Comparison of ENCODE assay signal across 9 cellular contexts in genomic region chr1:154819628-154820590, GRCh38. TPM values are rescaled to one million over a fixed set of nuclear protein-coding genes. Genes with fewer than 3 reads are reported as not detected.
A peak's percentile ranks its signal among the peaks of the same experiment; 100 is the strongest.
DNase-seq lines count a peak whose midpoint lies in the region; ATAC-seq and TF ChIP-seq lines count a peak whose summit lies in the region.
"Had no signal": no experiment of that assay in that cellular context is flagged by ENCODE, and none has a peak within 500 bp of the region (broad histone marks: within the 10 kb centered on the region; RNA-seq: fewer than 3 reads in every experiment).

No MANE protein-coding gene starts in this region.

- peaks cover 2% of the 10 kb centered on the region for H3K27me3 Mint-ChIP-seq in activated CD8-positive, alpha-beta T cell treated with anti-CD3 and anti-CD28 coated beads, Interleukin-2, amount 10 ng/mL, durations not matched to agents 7 days and 5 days (ENCODE audit: low read depth)

- H3K4me1 ChIP-seq in KMS-11 (ENCODE audit: low read depth, poor library complexity, severe bottlenecking), result peaks cover 36% of the 10 kb centered on the region
- H3K4me1 ChIP-seq: SJSA1 had no signal

- ATAC-seq in activated CD8-positive, alpha-beta T cell treated with anti-CD3 and anti-CD28 coated beads, Interleukin-2, amount 10 ng/mL, durations not matched to agents 7 days and 5 days, result peak; percentile 75
- ATAC-seq in HG02884 (IDR thresholded peaks at IDR 0.05; ENCODE audit: unreplicated experiment) (no peak), HG02798 (IDR thresholded peaks at IDR 0.05; ENCODE audit: poor library complexity, unreplicated experiment) (no peak)

- no peaks in the 10 kb centered on the region for H3K79me2 ChIP-seq in KMS-11 (ENCODE audit: insufficient read depth, low read depth)

- CTCF ChIA-PET in activated CD8-positive, alpha-beta T cell treated with anti-CD3 and anti-CD28 coated beads, Interleukin-2, amount 10 ng/mL, durations not matched to agents 7 days and 5 days (lab: Charles Lee), result interaction anchor here (0.7 to 2.3 kb wide), 16 partner anchors 9 to 329 kb away, joined by 3 to 9 read pairs (median 4); partner anchors contain the start of gene PMVK

- H3K36me3 ChIP-seq in KMS-11 (ENCODE audit: insufficient read depth), result no peaks in the 10 kb centered on the region
- H3K36me3 ChIP-seq: SJSA1 had no signal

- peak; percentile 93 for TF ChIP-seq CTCF in KMS-11 (conservative IDR thresholded peaks at IDR 0.05; ENCODE audit: low read depth, low read length)

- DNase-seq in ELR (ENCODE audit: low read depth) (peak; percentile 51), iPS DF 19.7 (ENCODE audit: low read depth, low spot score) (peak; percentile 30), DMS79 (lab: John Stamatoyannopoulos, UW) (no peak), mucosa of gallbladder (ENCODE audit: low spot score) (no peak)
- DNase-seq in activated CD8-positive, alpha-beta T cell treated with anti-CD3 and anti-CD28 coated beads, Interleukin-2, amount 10 ng/mL, durations not matched to agents 7 days and 5 days, result peak; percentile 38

- H3K27ac ChIP-seq in KMS-11, result no peak overlapping the region
- H3K27ac ChIP-seq: SJSA1 had no signal

- H3K27ac Mint-ChIP-seq in activated CD8-positive, alpha-beta T cell treated with anti-CD3 and anti-CD28 coated beads, Interleukin-2, amount 10 ng/mL, durations not matched to agents 7 days and 5 days, result peak overlapping the region; percentile 75

- H3K9me3 Mint-ChIP-seq in activated CD8-positive, alpha-beta T cell treated with anti-CD3 and anti-CD28 coated beads, Interleukin-2, amount 10 ng/mL, durations not matched to agents 7 days and 5 days (ENCODE audit: insufficient read depth), result no peaks in the 10 kb centered on the region

- no peaks in the 10 kb centered on the region for H4K20me1 ChIP-seq in KMS-11 (ENCODE audit: insufficient read depth)

- H3K4me2 ChIP-seq in KMS-11, result peak overlapping the region; percentile 5; the same call in 1 of the 2 replicates

- H3K9ac ChIP-seq in KMS-11, result no peak overlapping the region

- POLR2A ChIA-PET in activated CD8-positive, alpha-beta T cell treated with anti-CD3 and anti-CD28 coated beads, Interleukin-2, amount 10 ng/mL, durations not matched to agents 7 days and 5 days (lab: Charles Lee), result interaction anchor here (0.6 to 1.2 kb wide), 2 partner anchors 10 to 34 kb away, joined by 3 to 4 read pairs; no protein-coding TSS in a partner anchor

- H3K4me1 Mint-ChIP-seq in activated CD8-positive, alpha-beta T cell treated with anti-CD3 and anti-CD28 coated beads, Interleukin-2, amount 10 ng/mL, durations not matched to agents 7 days and 5 days (ENCODE audit: low read depth), result peaks cover 16% of the 10 kb centered on the region

- H3K36me3 Mint-ChIP-seq in activated CD8-positive, alpha-beta T cell treated with anti-CD3 and anti-CD28 coated beads, Interleukin-2, amount 10 ng/mL, durations not matched to agents 7 days and 5 days (ENCODE audit: low read depth), result no peaks in the 10 kb centered on the region

- no peak overlapping the region for H3K4me3 ChIP-seq in KMS-11 (IDR thresholded peaks at IDR 0.05; ENCODE audit: insufficient read depth, low read depth, low read length)
- H3K4me3 ChIP-seq: SJSA1 had no signal

- no peak overlapping the region for H3K4me3 Mint-ChIP-seq in activated CD8-positive, alpha-beta T cell treated with anti-CD3 and anti-CD28 coated beads, Interleukin-2, amount 10 ng/mL, durations not matched to agents 7 days and 5 days

- H3K27me3 ChIP-seq in KMS-11 (ENCODE audit: insufficient read depth, low read depth), result no peaks in the 10 kb centered on the region

- H2AFZ ChIP-seq in KMS-11 (ENCODE audit: low read depth), result no peak overlapping the region

RNA-seq across cellular contexts. Expression of gene KCNN3, which starts 50.2 kb away (rescaled TPM):
- total RNA-seq in activated CD8-positive, alpha-beta T cell treated with anti-CD3 and anti-CD28 coated beads, Interleukin-2, amount 10 ng/mL, durations not matched to agents 7 days and 5 days, result not detected
- total RNA-seq in mucosa of gallbladder, result 3.9 TPM
- total RNA-seq: SJSA1 had no signal

Comparison
In these comparisons a context has a peak if more than half of its experiments do, and no peak if none do; other contexts are left out.
1. DNase-seq: peak in ELR (single experiment), activated CD8-positive, alpha-beta T cell treated with anti-CD3 and anti-CD28 coated beads, Interleukin-2, amount 10 ng/mL, durations not matched to agents 7 days and 5 days (single experiment) and iPS DF 19.7 (single experiment); none in DMS79 (single experiment) and mucosa of gallbladder (single experiment).